In the genomic region with DNA sequence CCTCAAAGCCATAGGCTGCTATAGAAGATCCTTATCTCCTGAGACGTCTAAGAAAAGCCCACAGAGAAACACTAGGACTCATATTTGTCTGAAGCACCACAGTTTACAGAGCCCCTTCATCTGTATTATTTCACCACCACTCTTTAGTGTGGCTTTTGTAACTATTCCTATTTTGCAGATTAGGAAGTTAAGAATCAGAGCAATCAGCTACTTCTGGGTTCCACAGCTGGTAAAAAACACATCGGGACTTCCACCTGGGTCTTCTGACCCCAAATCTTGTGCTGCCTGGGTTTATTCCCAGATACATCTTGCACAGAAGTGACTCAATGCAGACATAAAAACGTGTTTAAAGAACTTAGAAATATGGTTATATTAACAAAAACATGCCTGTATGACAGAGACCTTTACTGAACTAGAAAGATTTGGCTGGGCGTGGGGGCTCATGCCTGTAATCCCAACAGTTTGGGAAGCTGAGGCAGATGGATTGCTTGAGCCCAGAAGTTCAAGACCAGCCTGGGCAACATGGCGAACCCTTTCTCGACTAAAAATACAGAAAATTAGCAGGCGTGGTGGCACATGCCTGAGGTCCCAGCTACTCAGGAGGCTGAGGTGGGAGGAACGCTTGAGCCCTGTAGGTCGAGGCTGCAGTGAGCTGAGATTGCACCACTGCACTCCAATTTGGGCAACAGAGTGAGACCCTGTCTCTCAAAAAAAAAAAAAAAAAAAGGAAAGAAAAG, we compare ENCODE assay signal across 10 cellular contexts. TPM values are rescaled to one million over a fixed set of nuclear protein-coding genes. Genes with fewer than 3 reads are reported as not detected.
A peak's percentile ranks its signal among the peaks of the same experiment; 100 is the strongest.
DNase-seq lines count a peak whose midpoint lies in the region; ATAC-seq and TF ChIP-seq lines count a peak whose summit lies in the region.
"Had no signal": no experiment of that assay in that cellular context is flagged by ENCODE, and none has a peak within 500 bp of the region (broad histone marks: within the 10 kb centered on the region; RNA-seq: fewer than 3 reads in every experiment).

No MANE protein-coding gene starts in this region.

- no peak overlapping the region for H3K4me3 ChIP-seq in ovary
- H3K4me3 ChIP-seq: HAP-1 had no signal

- H3K4me1 Mint-ChIP-seq in natural killer cell (peaks cover 13% of the 10 kb centered on the region in 2 donors), type B pancreatic cell (ENCODE audit: unreplicated experiment) (peaks cover 10% of the 10 kb centered on the region)
- peaks cover 13 to 14% of the 10 kb centered on the region in 2 donors for H3K4me1 Mint-ChIP-seq in natural killer cell treated with Interleukin-12 subunit alpha and Interleukin-12 subunit beta and Interleukin-15 and Interleukin-18, amount 100 ng/mL, for 72 hours (ENCODE audit: low read depth in 2 of 2)

- no peaks in the 10 kb centered on the region for H3K4me1 ChIP-seq in ovary (ENCODE audit: insufficient read depth)
- H3K4me1 ChIP-seq: HAP-1, right lobe of liver had no signal

- H3K27me3 ChIP-seq in ovary, result no peaks in the 10 kb centered on the region
- H3K27me3 ChIP-seq: right lobe of liver had no signal

- CTCF ChIA-PET in RWPE1 (lab: Yijun Ruan, JAX), result interaction anchor here (0.5 to 8.1 kb wide), 57 partner anchors 8 to 864 kb away, joined by 3 to 472 read pairs (median 6); a partner anchor contains a TSS

- peak overlapping the region; percentile 79 for H3K27ac ChIP-seq in RWPE1
- peak overlapping the region; percentile 75 for H3K27ac ChIP-seq in epithelial cell of prostate
- H3K27ac ChIP-seq in ovary, result no peak overlapping the region
- H3K27ac ChIP-seq: right lobe of liver had no signal

- no peaks in the 10 kb centered on the region for H3K36me3 ChIP-seq in ovary
- H3K36me3 ChIP-seq: HAP-1, right lobe of liver had no signal

- 63 to 72% (median 63%) methylated on average over 9 of the region's 9 CpGs for WGBS in ovary, 3 donors

- no peaks in the 10 kb centered on the region for H3K9me3 ChIP-seq in ovary
- H3K9me3 ChIP-seq: HAP-1, right lobe of liver had no signal

- no peak for TF ChIP-seq EP300 in ovary (IDR thresholded peaks at IDR 0.05)

- H3K36me3 Mint-ChIP-seq in natural killer cell, result no peaks in the 10 kb centered on the region
- no peaks in the 10 kb centered on the region for H3K36me3 Mint-ChIP-seq in natural killer cell treated with Interleukin-12 subunit alpha and Interleukin-12 subunit beta and Interleukin-15 and Interleukin-18, amount 100 ng/mL, for 72 hours
- H3K36me3 Mint-ChIP-seq in type B pancreatic cell, result no peaks in the 10 kb centered on the region

- H3K27ac Mint-ChIP-seq in natural killer cell, result peak overlapping the region; percentile 68 to 85
- no peak overlapping the region for H3K27ac Mint-ChIP-seq in natural killer cell treated with Interleukin-12 subunit alpha and Interleukin-12 subunit beta and Interleukin-15 and Interleukin-18, amount 100 ng/mL, for 72 hours
- H3K27ac Mint-ChIP-seq in type B pancreatic cell, result no peak overlapping the region

- no peak for TF ChIP-seq POLR2A in ovary (IDR thresholded peaks at IDR 0.05)

- TF ChIP-seq CTCF in natural killer cell (IDR thresholded peaks at IDR 0.05) (no peak), RWPE1 (conservative IDR thresholded peaks at IDR 0.05; ENCODE audit: low read depth) (no peak), type B pancreatic cell (conservative IDR thresholded peaks at IDR 0.05) (no peak), ovary (IDR thresholded peaks at IDR 0.05) (no peak)

- H3K9me3 Mint-ChIP-seq in natural killer cell (no peaks in the 10 kb centered on the region), type B pancreatic cell (no peaks in the 10 kb centered on the region)
- no peaks in the 10 kb centered on the region for H3K9me3 Mint-ChIP-seq in natural killer cell treated with Interleukin-12 subunit alpha and Interleukin-12 subunit beta and Interleukin-15 and Interleukin-18, amount 100 ng/mL, for 72 hours

- ATAC-seq in natural killer cell, result no peak
- ATAC-seq in natural killer cell treated with Interleukin-12 subunit alpha and Interleukin-12 subunit beta and Interleukin-15 and Interleukin-18, amount 100 ng/mL, for 72 hours, result no peak

- DNase-seq in natural killer cell (peak; percentile 3), RWPE1 (ENCODE audit: low spot score) (no peak), epithelial cell of prostate (ENCODE audit: low read depth, low spot score) (no peak), type B pancreatic cell (ENCODE audit: extremely low spot score, unreplicated experiment) (peak; percentile 24), ovary (no peak), cerebellum (ENCODE audit: low spot score) (no peak)
- DNase-seq in natural killer cell treated with Interleukin-12 subunit alpha and Interleukin-12 subunit beta and Interleukin-15 and Interleukin-18, amount 100 ng/mL, for 72 hours (ENCODE audit: low spot score), result no peak
- DNase-seq in stimulated activated CD4-positive, alpha-beta T cell treated with anti-CD3 and anti-CD28 coated beads, Interleukin-4, amount 100 ng/mL, for 24 hours, result no peak

- H3K27me3 Mint-ChIP-seq in natural killer cell (ENCODE audit: low read depth in 2 of 2) (peaks cover 0 to 6% of the 10 kb centered on the region in 2 donors), type B pancreatic cell (peaks cover 15% of the 10 kb centered on the region)
- peaks cover 5 to 9% of the 10 kb centered on the region in 2 donors for H3K27me3 Mint-ChIP-seq in natural killer cell treated with Interleukin-12 subunit alpha and Interleukin-12 subunit beta and Interleukin-15 and Interleukin-18, amount 100 ng/mL, for 72 hours

- POLR2A ChIA-PET in RWPE1 (lab: Yijun Ruan, JAX; ENCODE audit: low non-redundant PET), result interaction anchor here (1.2 to 2.5 kb wide), 3 partner anchors 41 to 67 kb away, joined by 10 to 29 read pairs (median 28); a partner anchor contains a TSS

- peak overlapping the region; percentile 31 for H3K4me3 Mint-ChIP-seq in natural killer cell
- H3K4me3 Mint-ChIP-seq in natural killer cell treated with Interleukin-12 subunit alpha and Interleukin-12 subunit beta and Interleukin-15 and Interleukin-18, amount 100 ng/mL, for 72 hours, result no peak overlapping the region
- no peak overlapping the region for H3K4me3 Mint-ChIP-seq in type B pancreatic cell

- intact Hi-C loops in natural killer cell (cut with micrococcal nuclease) (loop anchor here (5.0 kb wide), 1 partner anchor 386 kb away; no protein-coding TSS in a partner anchor), ovary (cut with DNase I) (loop anchor here (2.0 to 10.0 kb wide), 5 partner anchors 36 to 394 kb away; a partner anchor contains a TSS)

RNA-seq across cellular contexts. Expression of a gene that starts 40.9 kb away (rescaled TPM):
- total RNA-seq in natural killer cell, result 100 to 1,000 TPM; 107 to 155 (median 139) TPM
- total RNA-seq in natural killer cell treated with Interleukin-12 subunit alpha and Interleukin-12 subunit beta and Interleukin-15 and Interleukin-18, amount 100 ng/mL, for 72 hours, result 10 to 100 TPM; 78.7 to 97.8 TPM
- 20.9 and 27.6 TPM in 2 replicates for total RNA-seq in type B pancreatic cell (ENCODE audit: low replicate concordance)
- total RNA-seq in ovary, result 10 to 100 TPM; 16.3 to 69.5 (median 55.1) TPM
- 10 to 100 TPM in 1 of 2 donors, 1 to 10 TPM in 1; 5.8 to 14.0 TPM for polyA plus RNA-seq in ovary
- 17.3 TPM for total RNA-seq in cerebellum

Comparison
In these comparisons a context has a peak if more than half of its experiments do, and no peak if none do; other contexts are left out.
1. DNase-seq: peak in natural killer cell (single experiment) and type B pancreatic cell (single experiment); none in natural killer cell treated with Interleukin-12 subunit alpha and Interleukin-12 subunit beta and Interleukin-15 and Interleukin-18, amount 100 ng/mL, for 72 hours (single experiment), RWPE1 (single experiment), epithelial cell of prostate (single experiment), ovary (0 of 5), stimulated activated CD4-positive, alpha-beta T cell treated with anti-CD3 and anti-CD28 coated beads, Interleukin-4, amount 100 ng/mL, for 24 hours (single experiment) and cerebellum (single experiment).
2. H3K27ac Mint-ChIP-seq: peak in natural killer cell (2 of 2); none in natural killer cell treated with Interleukin-12 subunit alpha and Interleukin-12 subunit beta and Interleukin-15 and Interleukin-18, amount 100 ng/mL, for 72 hours (0 of 2) and type B pancreatic cell (single experiment).
3. H3K27ac ChIP-seq: peak in RWPE1 (single experiment) and epithelial cell of prostate (single experiment); none in ovary (0 of 2).